35 cellular contexts compared by ENCODE assay signal in the genomic region with DNA sequence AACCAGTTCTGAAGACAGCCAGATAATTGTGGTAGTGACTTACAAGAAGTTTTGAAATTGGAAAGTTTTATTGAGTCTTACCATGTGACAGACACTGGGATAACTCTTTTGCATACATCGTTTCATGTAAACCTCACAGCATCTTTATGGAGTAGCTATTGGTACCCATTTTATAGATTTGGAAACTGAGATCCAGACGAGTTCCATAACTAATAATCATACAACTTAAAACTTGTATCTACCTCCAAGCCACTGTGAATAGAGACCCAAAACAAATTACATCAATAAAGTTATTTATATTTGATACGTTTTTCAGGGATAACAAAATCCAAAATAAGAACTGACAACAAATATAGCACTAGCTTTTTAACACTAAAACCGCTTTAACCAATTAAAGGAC. TPM values are rescaled to one million over a fixed set of nuclear protein-coding genes. Genes with fewer than 3 reads are reported as not detected.
"Had no signal": no experiment of that assay in that cellular context is flagged by ENCODE, and none has a peak within 500 bp of the region (broad histone marks: within the 10 kb centered on the region; RNA-seq: fewer than 3 reads in every experiment).

No MANE protein-coding gene starts in this region.

- H3K4me1 Mint-ChIP-seq: activated B cell treated with CpG ODN at 0.5 μM for 24 hours; activated CD4-positive, alpha-beta T cell treated with anti-CD3 and anti-CD28 coated beads, Interleukin-2, amount 10 ng/mL, durations not matched to agents 7 days and 5 days; activated naive CD8-positive, alpha-beta T cell treated with anti-CD3 and anti-CD28 coated beads for 36 hours; activated T-helper 17 cell treated with anti-CD3 and anti-CD28 coated beads, Interleukin-2, amount 50 U/mL, for 72 hours had no signal

- H3K4me1 ChIP-seq: adrenal gland, body of pancreas, breast epithelium had no signal

- ATAC-seq: activated CD8-positive, alpha-beta T cell treated with anti-CD3 and anti-CD28 coated beads for 36 hours; activated naive CD4-positive, alpha-beta T cell treated with anti-CD3 and anti-CD28 coated beads, Interleukin-2, amount 50 U/mL, for 72 hours; activated T-cell treated with anti-CD3 and anti-CD28 coated beads, Interleukin-2, amount 50 U/mL, for 4 hours; activated T-cell treated with anti-CD3 and anti-CD28 coated beads, Interleukin-2, amount 50 U/mL, for 72 hours; activated T-helper 17 cell treated with anti-CD3 and anti-CD28 coated beads, Interleukin-2, amount 50 U/mL, for 72 hours; body of pancreas had no signal

- H3K27me3 ChIP-seq: adrenal gland, body of pancreas, brain microvascular endothelial cell, breast epithelium had no signal

- H3K9me3 ChIP-seq: adrenal gland, body of pancreas, breast epithelium had no signal

- H3K4me3 Mint-ChIP-seq: activated B cell treated with CpG ODN at 0.5 μM for 24 hours; activated CD4-positive, alpha-beta memory T cell treated with anti-CD3 and anti-CD28 coated beads for 36 hours; activated CD4-positive, alpha-beta T cell treated with anti-CD3 and anti-CD28 coated beads, Interleukin-2, amount 10 ng/mL, durations not matched to agents 7 days and 5 days; activated CD8-positive, alpha-beta T cell treated with anti-CD3 and anti-CD28 coated beads for 36 hours; activated naive CD4-positive, alpha-beta T cell treated with anti-CD3 and anti-CD28 coated beads for 36 hours; activated naive CD8-positive, alpha-beta T cell treated with anti-CD3 and anti-CD28 coated beads for 36 hours; activated T-cell treated with anti-CD3 and anti-CD28 coated beads, Interleukin-2, amount 50 U/mL, for 4 hours; activated T-cell treated with anti-CD3 and anti-CD28 coated beads, Interleukin-2, amount 50 U/mL, for 72 hours; activated T-helper 1 cell treated with anti-CD3 and anti-CD28 coated beads, Interleukin-12 subunit alpha, Interleukin-12 subunit beta, Interleukin-2, Interleukin-4 antibody, amounts not matched to agents 30 ng/mL and 10 ng/mL and 1 ng/mL, durations not matched to agents 14 hours and 24 hours and 36 hours; activated T-helper 17 cell treated with anti-CD3 and anti-CD28 coated beads, Interleukin-2, amount 50 U/mL, for 72 hours; T-helper 1 cell treated with Interleukin-12 subunit alpha and Interleukin-12 subunit beta and Interleukin-4 antibody, amounts not matched to agents 30 μg/mL and 1 μg/mL, for 36 hours; T-helper 2 cell treated with Interferon-gamma antibody and Interleukin-4, amounts not matched to agents 5 μg/mL and 100 μg/mL, for 36 hours had no signal

- DNase-seq: activated B cell treated with CpG ODN at 0.5 μM for 24 hours; activated CD4-positive, alpha-beta memory T cell treated with anti-CD3 and anti-CD28 coated beads for 36 hours; activated CD4-positive, alpha-beta T cell treated with anti-CD3 and anti-CD28 coated beads for 48 hours; activated CD4-positive, alpha-beta T cell treated with anti-CD3 and anti-CD28 coated beads, Interleukin-2, amount 10 ng/mL, durations not matched to agents 7 days and 5 days; activated CD4-positive, CD25-positive, alpha-beta regulatory T cell treated with anti-CD3 and anti-CD28 coated beads, Interleukin-2, amount 50 U/mL, for 72 hours; activated CD8-positive, alpha-beta memory T cell treated with anti-CD3 and anti-CD28 coated beads, Interleukin-2, amount 50 U/mL, for 4 hours; activated CD8-positive, alpha-beta T cell treated with anti-CD3 and anti-CD28 coated beads for 36 hours; activated effector memory CD4-positive, alpha-beta T cell treated with anti-CD3 and anti-CD28 coated beads, Interleukin-2, amount 50 U/mL, for 16 hours; activated gamma-delta T cell treated with Interleukin-2 at 50 U/mL for 16 hours; activated naive CD4-positive, alpha-beta T cell; activated naive CD4-positive, alpha-beta T cell treated with anti-CD3 and anti-CD28 coated beads for 36 hours; activated naive CD4-positive, alpha-beta T cell treated with anti-CD3 and anti-CD28 coated beads, Interleukin-2, amount 50 U/mL, for 16 hours; activated naive CD8-positive, alpha-beta T cell treated with anti-CD3 and anti-CD28 coated beads for 36 hours; activated T-cell treated with anti-CD3 and anti-CD28 coated beads for 4 hours; activated T-cell treated with anti-CD3 and anti-CD28 coated beads, Interleukin-2, amount 50 U/mL, for 1 hour; activated T-cell treated with anti-CD3 and anti-CD28 coated beads, Interleukin-2, amount 50 U/mL, for 4 hours; activated T-cell treated with anti-CD3 and anti-CD28 coated beads, Interleukin-2, amount 50 U/mL, for 72 hours; adrenal gland; amniotic stem cell; aorta; body of pancreas; brain microvascular endothelial cell; central memory CD4-positive, alpha-beta T cell; T-helper 1 cell; T-helper 2 cell; T-helper 9 cell had no signal

- H3K9me3 Mint-ChIP-seq: activated B cell treated with CpG ODN at 0.5 μM for 24 hours; activated CD4-positive, alpha-beta memory T cell treated with anti-CD3 and anti-CD28 coated beads for 36 hours; activated CD4-positive, alpha-beta T cell treated with anti-CD3 and anti-CD28 coated beads, Interleukin-2, amount 10 ng/mL, durations not matched to agents 7 days and 5 days; activated CD8-positive, alpha-beta T cell treated with anti-CD3 and anti-CD28 coated beads for 36 hours; activated naive CD4-positive, alpha-beta T cell treated with anti-CD3 and anti-CD28 coated beads for 36 hours; activated naive CD4-positive, alpha-beta T cell treated with anti-CD3 and anti-CD28 coated beads, Interleukin-2, amount 50 U/mL, for 72 hours; activated naive CD8-positive, alpha-beta T cell treated with anti-CD3 and anti-CD28 coated beads for 36 hours; activated T-cell treated with anti-CD3 and anti-CD28 coated beads, Interleukin-2, amount 50 U/mL, for 4 hours; activated T-cell treated with anti-CD3 and anti-CD28 coated beads, Interleukin-2, amount 50 U/mL, for 72 hours; activated T-helper 1 cell treated with anti-CD3 and anti-CD28 coated beads, Interleukin-12 subunit alpha, Interleukin-12 subunit beta, Interleukin-2, Interleukin-4 antibody, amounts not matched to agents 30 ng/mL and 10 ng/mL and 1 ng/mL, durations not matched to agents 14 hours and 24 hours and 36 hours; activated T-helper 17 cell treated with anti-CD3 and anti-CD28 coated beads, Interleukin-2, amount 50 U/mL, for 72 hours; T-helper 1 cell treated with Interleukin-12 subunit alpha and Interleukin-12 subunit beta and Interleukin-4 antibody, amounts not matched to agents 30 μg/mL and 1 μg/mL, for 36 hours; T-helper 2 cell treated with Interferon-gamma antibody and Interleukin-4, amounts not matched to agents 5 μg/mL and 100 μg/mL, for 36 hours had no signal

- H3K4me3 ChIP-seq: adrenal gland, body of pancreas, breast epithelium had no signal

- H3K27ac ChIP-seq: adrenal gland, body of pancreas, brain microvascular endothelial cell, breast epithelium, VCaP had no signal

- H3K27ac Mint-ChIP-seq: activated B cell treated with CpG ODN at 0.5 μM for 24 hours; activated CD4-positive, alpha-beta memory T cell treated with anti-CD3 and anti-CD28 coated beads for 36 hours; activated CD4-positive, alpha-beta T cell treated with anti-CD3 and anti-CD28 coated beads, Interleukin-2, amount 10 ng/mL, durations not matched to agents 7 days and 5 days; activated naive CD4-positive, alpha-beta T cell treated with anti-CD3 and anti-CD28 coated beads for 36 hours; activated naive CD8-positive, alpha-beta T cell treated with anti-CD3 and anti-CD28 coated beads for 36 hours; activated T-cell treated with anti-CD3 and anti-CD28 coated beads, Interleukin-2, amount 50 U/mL, for 72 hours; activated T-helper 1 cell treated with anti-CD3 and anti-CD28 coated beads, Interleukin-12 subunit alpha, Interleukin-12 subunit beta, Interleukin-2, Interleukin-4 antibody, amounts not matched to agents 30 ng/mL and 10 ng/mL and 1 ng/mL, durations not matched to agents 14 hours and 24 hours and 36 hours; activated T-helper 17 cell treated with anti-CD3 and anti-CD28 coated beads, Interleukin-2, amount 50 U/mL, for 72 hours; T-helper 1 cell treated with Interleukin-12 subunit alpha and Interleukin-12 subunit beta and Interleukin-4 antibody, amounts not matched to agents 30 μg/mL and 1 μg/mL, for 36 hours; T-helper 2 cell treated with Interferon-gamma antibody and Interleukin-4, amounts not matched to agents 5 μg/mL and 100 μg/mL, for 36 hours had no signal

- H3K27me3 Mint-ChIP-seq: activated B cell treated with CpG ODN at 0.5 μM for 24 hours; activated CD4-positive, alpha-beta memory T cell treated with anti-CD3 and anti-CD28 coated beads for 36 hours; activated CD4-positive, alpha-beta T cell treated with anti-CD3 and anti-CD28 coated beads, Interleukin-2, amount 10 ng/mL, durations not matched to agents 7 days and 5 days; activated CD8-positive, alpha-beta T cell treated with anti-CD3 and anti-CD28 coated beads for 36 hours; activated naive CD8-positive, alpha-beta T cell treated with anti-CD3 and anti-CD28 coated beads for 36 hours; activated T-helper 17 cell treated with anti-CD3 and anti-CD28 coated beads, Interleukin-2, amount 50 U/mL, for 72 hours had no signal

RNA-seq across cellular contexts. Expression of a gene that starts 53.5 kb away (rescaled TPM):
- total RNA-seq: activated B cell treated with CpG ODN at 0.5 μM for 24 hours; activated CD4-positive, alpha-beta memory T cell treated with anti-CD3 and anti-CD28 coated beads for 36 hours; activated CD4-positive, alpha-beta T cell treated with anti-CD3 and anti-CD28 coated beads, Interleukin-2, amount 10 ng/mL, durations not matched to agents 7 days and 5 days; activated CD8-positive, alpha-beta memory T cell treated with anti-CD3 and anti-CD28 coated beads for 36 hours; activated CD8-positive, alpha-beta T cell treated with anti-CD3 and anti-CD28 coated beads for 36 hours; activated naive CD4-positive, alpha-beta T cell treated with anti-CD3 and anti-CD28 coated beads for 36 hours; activated naive CD4-positive, alpha-beta T cell treated with anti-CD3 and anti-CD28 coated beads, Interleukin-2, amount 50 U/mL, for 72 hours; activated naive CD8-positive, alpha-beta T cell treated with anti-CD3 and anti-CD28 coated beads for 36 hours; activated T-cell treated with anti-CD3 and anti-CD28 coated beads, Interleukin-2, amount 50 U/mL, for 72 hours; activated T-helper 1 cell treated with anti-CD3 and anti-CD28 coated beads, Interleukin-12 subunit alpha, Interleukin-12 subunit beta, Interleukin-2, Interleukin-4 antibody, amounts not matched to agents 30 ng/mL and 10 ng/mL and 1 ng/mL, durations not matched to agents 14 hours and 24 hours and 36 hours; astrocyte; body of pancreas; breast epithelium had no signal
